In genomic region chr2:68292108-68292710, GRCh38 we compare ENCODE assay signal across 8 cellular contexts. TPM values are rescaled to one million over a fixed set of nuclear protein-coding genes. Genes with fewer than 3 reads are reported as not detected.
DNase-seq lines count a peak whose midpoint lies in the region; ATAC-seq and TF ChIP-seq lines count a peak whose summit lies in the region.

No MANE protein-coding gene starts in this region.

- no peaks in the 10 kb centered on the region for H3K27me3 ChIP-seq in body of pancreas
- no peaks in the 10 kb centered on the region for H3K27me3 ChIP-seq in lung (ENCODE audit: control insufficient read depth, insufficient read depth)

- DNase-seq in SIG-M5 treated with dmso at 0.1 percent for 504 hours (lab: John Stamatoyannopoulos, UW; ENCODE audit: unreplicated experiment) (peak; percentile 48), SIG-M5 (lab: John Stamatoyannopoulos, UW) (no peak), NCI-H1930 (lab: John Stamatoyannopoulos, UW) (peak; percentile 2 to 9), body of pancreas (peak; percentile 23 to 35 (median 32)), lung (ENCODE audit: low spot score) (no peak), EL (no peak)

- no peaks in the 10 kb centered on the region for H3K4me1 ChIP-seq in body of pancreas
- no peaks in the 10 kb centered on the region for H3K4me1 ChIP-seq in lung (ENCODE audit: control insufficient read depth in 2 of 2, insufficient read depth in 2 of 2, low read length in 2 of 2)

- H3K36me3 ChIP-seq in body of pancreas (replicated peaks in 1 of 2; ENCODE audit: insufficient read depth in 1 of 2, low read depth in 2 of 2) (no peaks in the 10 kb centered on the region), lung (ENCODE audit: control insufficient read depth in 2 of 2, insufficient read depth in 2 of 2, low read length in 2 of 2) (no peaks in the 10 kb centered on the region)

- H3K27ac ChIP-seq in body of pancreas, result no peak overlapping the region
- no peak overlapping the region for H3K27ac ChIP-seq in lung (ENCODE audit: low read depth in 1 of 2, low read length in 1 of 2)

- H3K9me3 ChIP-seq in body of pancreas (no peaks in the 10 kb centered on the region), lung (ENCODE audit: control insufficient read depth in 2 of 2, insufficient read depth in 1 of 2, low read length in 1 of 2) (no peaks in the 10 kb centered on the region)

- ATAC-seq in GM21529 (IDR thresholded peaks at IDR 0.05; ENCODE audit: unreplicated experiment), result peak; percentile 61
- ATAC-seq in body of pancreas, result peak; percentile 47
- no peak for ATAC-seq in lung (ENCODE audit: insufficient read depth, low FRiP score)
- ATAC-seq in GM19397 (IDR thresholded peaks at IDR 0.05; ENCODE audit: unreplicated experiment), result no peak

- intact Hi-C loops in body of pancreas (cut with DNase I), result loop anchor here (5.0 kb wide), 1 partner anchor 170 kb away; no protein-coding TSS in a partner anchor

- no peak for TF ChIP-seq POLR2A in body of pancreas (IDR thresholded peaks at IDR 0.05)

- 13 to 15% methylated on average over 3 of the region's 3 CpGs for WGBS in body of pancreas, 2 donors
- 53 to 70% methylated on average over 3 of the region's 3 CpGs for WGBS in lung, 2 donors

- H3K4me3 ChIP-seq in body of pancreas (no peak overlapping the region), lung (no peak overlapping the region)

- TF ChIP-seq CTCF in body of pancreas (IDR thresholded peaks at IDR 0.05) (peak; percentile 44 to 79 (median 72)), lung (IDR thresholded peaks at IDR 0.05; ENCODE audit: control extremely low read depth, extremely low read depth) (peak; percentile 17)

RNA-seq across cellular contexts. Expression of gene CNRIP1, which starts 27.5 kb away (rescaled TPM):
- total RNA-seq in body of pancreas, result 1 to 10 TPM; 2.6 to 5.7 TPM
- total RNA-seq in lung, result 10 to 100 TPM; 13.6 to 29.3 TPM
- polyA plus RNA-seq in lung, result 10 to 100 TPM in 1 of 2 donors, 1 to 10 TPM in 1; 9.0 to 15.4 TPM

RNA-seq across cellular contexts. Expression of gene PPP3R1, which starts 39.9 kb away (rescaled TPM):
- total RNA-seq in body of pancreas, result 10 to 100 TPM; 11.2 to 15.6 TPM
- 10 to 100 TPM; 48.6 to 69.7 TPM for total RNA-seq in lung
- 10 to 100 TPM; 20.8 to 24.9 TPM for polyA plus RNA-seq in lung

Comparison
In these comparisons a context has a peak if more than half of its experiments do, and no peak if none do; other contexts are left out.
1. DNase-seq: peak in SIG-M5 treated with dmso at 0.1 percent for 504 hours (single experiment), NCI-H1930 (2 of 2) and body of pancreas (4 of 4); none in SIG-M5 (single experiment), lung (single experiment) and EL (single experiment).
2. ATAC-seq: peak in GM21529 (single experiment) and body of pancreas (single experiment); none in lung (single experiment) and GM19397 (single experiment).